1 cellular context compared by ENCODE assay signal in the genomic region with DNA sequence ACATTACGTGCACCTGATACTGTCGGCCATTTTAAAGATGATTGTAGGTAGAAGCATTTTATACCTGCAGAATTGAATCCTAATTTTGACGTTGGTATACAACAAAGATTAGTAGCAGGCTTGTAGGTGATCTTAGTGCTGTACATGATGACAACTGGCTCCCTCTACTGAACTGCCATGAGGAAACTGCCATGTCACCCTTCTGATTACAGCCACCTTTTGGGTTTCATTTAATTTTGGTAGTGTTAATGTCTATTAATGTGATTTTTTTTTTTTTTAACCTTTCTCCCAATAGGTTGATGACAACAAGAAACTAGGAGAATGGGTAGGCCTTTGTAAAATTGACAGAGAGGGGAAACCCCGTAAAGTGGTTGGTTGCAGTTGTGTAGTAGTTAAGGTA.
A peak's percentile ranks its signal among the peaks of the same experiment; 100 is the strongest.
TF ChIP-seq lines count a peak whose summit lies in the region.

No MANE protein-coding gene starts in this region.

TF ChIP-seq in HepG2, 621 proteins besides CTCF, POLR2A, EP300 and RAD21:
- TF ChIP-seq, protein P1, sequence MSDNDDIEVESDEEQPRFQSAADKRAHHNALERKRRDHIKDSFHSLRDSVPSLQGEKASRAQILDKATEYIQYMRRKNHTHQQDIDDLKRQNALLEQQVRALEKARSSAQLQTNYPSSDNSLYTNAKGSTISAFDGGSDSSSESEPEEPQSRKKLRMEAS (IDR thresholded peaks at IDR 0.05): 0 out of 2 replicates have a peak, but pooled peaks have one; percentile 23
- TF ChIP-seq ZFP36L1 (CRISPR knock-in tag; IDR thresholded peaks at IDR 0.05): 0 out of 2 replicates have a peak, but pooled peaks have one; percentile 45
- no peak for TF ChIP-seq SOX13 (IDR thresholded peaks at IDR 0.05)
- no peak for TF ChIP-seq SOX13 (CRISPR knock-in tag; conservative IDR thresholded peaks at IDR 0.05 in 1 of 2, IDR thresholded peaks at IDR 0.05 in 1 of 2)
- no peak for TF ChIP-seq GATAD1 (CRISPR knock-in tag; IDR thresholded peaks at IDR 0.05)
- no peak for TF ChIP-seq SIX4 (CRISPR knock-in tag; IDR thresholded peaks at IDR 0.05)
- 0 out of 2 replicates have a peak, but pooled peaks have one; percentile 44 for TF ChIP-seq ZNF749 (CRISPR knock-in tag; IDR thresholded peaks at IDR 0.05; ENCODE audit: borderline replicate concordance)
- TF ChIP-seq, protein P2, sequence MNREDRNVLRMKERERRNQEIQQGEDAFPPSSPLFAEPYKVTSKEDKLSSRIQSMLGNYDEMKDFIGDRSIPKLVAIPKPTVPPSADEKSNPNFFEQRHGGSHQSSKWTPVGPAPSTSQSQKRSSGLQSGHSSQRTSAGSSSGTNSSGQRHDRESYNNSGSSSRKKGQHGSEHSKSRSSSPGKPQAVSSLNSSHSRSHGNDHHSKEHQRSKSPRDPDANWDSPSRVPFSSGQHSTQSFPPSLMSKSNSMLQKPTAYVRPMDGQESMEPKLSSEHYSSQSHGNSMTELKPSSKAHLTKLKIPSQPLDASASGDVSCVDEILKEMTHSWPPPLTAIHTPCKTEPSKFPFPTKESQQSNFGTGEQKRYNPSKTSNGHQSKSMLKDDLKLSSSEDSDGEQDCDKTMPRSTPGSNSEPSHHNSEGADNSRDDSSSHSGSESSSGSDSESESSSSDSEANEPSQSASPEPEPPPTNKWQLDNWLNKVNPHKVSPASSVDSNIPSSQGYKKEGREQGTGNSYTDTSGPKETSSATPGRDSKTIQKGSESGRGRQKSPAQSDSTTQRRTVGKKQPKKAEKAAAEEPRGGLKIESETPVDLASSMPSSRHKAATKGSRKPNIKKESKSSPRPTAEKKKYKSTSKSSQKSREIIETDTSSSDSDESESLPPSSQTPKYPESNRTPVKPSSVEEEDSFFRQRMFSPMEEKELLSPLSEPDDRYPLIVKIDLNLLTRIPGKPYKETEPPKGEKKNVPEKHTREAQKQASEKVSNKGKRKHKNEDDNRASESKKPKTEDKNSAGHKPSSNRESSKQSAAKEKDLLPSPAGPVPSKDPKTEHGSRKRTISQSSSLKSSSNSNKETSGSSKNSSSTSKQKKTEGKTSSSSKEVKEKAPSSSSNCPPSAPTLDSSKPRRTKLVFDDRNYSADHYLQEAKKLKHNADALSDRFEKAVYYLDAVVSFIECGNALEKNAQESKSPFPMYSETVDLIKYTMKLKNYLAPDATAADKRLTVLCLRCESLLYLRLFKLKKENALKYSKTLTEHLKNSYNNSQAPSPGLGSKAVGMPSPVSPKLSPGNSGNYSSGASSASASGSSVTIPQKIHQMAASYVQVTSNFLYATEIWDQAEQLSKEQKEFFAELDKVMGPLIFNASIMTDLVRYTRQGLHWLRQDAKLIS (CRISPR knock-in tag; IDR thresholded peaks at IDR 0.05): 0 out of 2 replicates have a peak, but pooled peaks have one; percentile 41
- TF ChIP-seq POLR2G (IDR thresholded peaks at IDR 0.05; ENCODE audit: low read depth, low read length): 0 out of 2 replicates have a peak, but pooled peaks have one; percentile 21
- TF ChIP-seq NFE2L2 (IDR thresholded peaks at IDR 0.05; ENCODE audit: low read length): peak; percentile 69; the same call in 1 of the 2 replicates
